In genomic region chr17:74296548-74296936, GRCh38 we compare ENCODE assay signal across 9 cellular contexts. TPM values are rescaled to one million over a fixed set of nuclear protein-coding genes. Genes with fewer than 3 reads are reported as not detected.
DNase-seq lines count a peak whose midpoint lies in the region; ATAC-seq, FAIRE-seq and TF ChIP-seq lines count a peak whose summit lies in the region.
"Had no signal": no experiment of that assay in that cellular context is flagged by ENCODE, and none has a peak within 500 bp of the region (broad histone marks: within the 10 kb centered on the region; RNA-seq: fewer than 3 reads in every experiment).

No MANE protein-coding gene starts in this region.

- H3K36me3 ChIP-seq in colonic mucosa (no peaks in the 10 kb centered on the region), lung (ENCODE audit: control insufficient read depth in 2 of 2, insufficient read depth in 2 of 2, low read length in 2 of 2) (no peaks in the 10 kb centered on the region)

- H3K4me1 ChIP-seq in colonic mucosa (no peaks in the 10 kb centered on the region), lung (ENCODE audit: control insufficient read depth in 2 of 2, insufficient read depth in 2 of 2, low read length in 2 of 2) (no peaks in the 10 kb centered on the region)

- H3K4me3 ChIP-seq in colonic mucosa (no peak overlapping the region), lung (no peak overlapping the region)
- H3K4me3 ChIP-seq: skin epidermis had no signal

- POLR2A ChIA-PET in RWPE1 (lab: Yijun Ruan, JAX; ENCODE audit: low non-redundant PET) = no interaction called here

- intact Hi-C loops in colonic mucosa (cut with DNase I) = loop anchor here (5.0 kb wide), 1 partner anchor 84 kb away; the partner anchor contains the start of gene TTYH2

- H3K27ac ChIP-seq in RWPE1 (no peak overlapping the region), colonic mucosa (no peak overlapping the region), lung (ENCODE audit: low read depth in 1 of 2, low read length in 1 of 2) (peak overlapping the region in 1 of 2 donors; percentile 78)
- H3K27ac ChIP-seq: skin epidermis had no signal

- H3K9me3 ChIP-seq in colonic mucosa (no peaks in the 10 kb centered on the region), lung (ENCODE audit: control insufficient read depth in 2 of 2, insufficient read depth in 1 of 2, low read length in 1 of 2) (no peaks in the 10 kb centered on the region)

- no peak for DNase-seq in D721Med (ENCODE audit: insufficient read length, low spot score)
- peak; percentile 30 for DNase-seq in HK-2 (ENCODE audit: unreplicated experiment)
- DNase-seq in RWPE1 (ENCODE audit: low spot score) = no peak
- DNase-seq in colonic mucosa = peak; percentile 40
- peak; percentile 49 for DNase-seq in lung (ENCODE audit: low spot score)

- 4 to 6% methylated on average over 5 of the region's 5 CpGs for WGBS in lung, 2 donors

- no peak overlapping the region for H3K9ac ChIP-seq in colonic mucosa (ENCODE audit: low read depth in 2 of 2, low read length in 2 of 2)

- ATAC-seq in lung (ENCODE audit: insufficient read depth, low FRiP score) = peak; percentile 34
- ATAC-seq in GM19397 (IDR thresholded peaks at IDR 0.05; ENCODE audit: unreplicated experiment) = no peak
- ATAC-seq in HG03196 (IDR thresholded peaks at IDR 0.05; ENCODE audit: unreplicated experiment) = no peak
- no peak for ATAC-seq in HG03520 (IDR thresholded peaks at IDR 0.05; ENCODE audit: unreplicated experiment)

- FAIRE-seq in D721Med (lab: Jason Lieb, UNC) = no peak

- no peaks in the 10 kb centered on the region for H3K27me3 ChIP-seq in colonic mucosa
- H3K27me3 ChIP-seq in lung (ENCODE audit: control insufficient read depth, insufficient read depth) = no peaks in the 10 kb centered on the region

- TF ChIP-seq CTCF in D721Med (IDR thresholded peaks at IDR 0.05; ENCODE audit: insufficient read depth, missing control alignments) (peak; percentile 74), RWPE1 (conservative IDR thresholded peaks at IDR 0.05; ENCODE audit: low read depth) (peak; percentile 55), colonic mucosa (IDR thresholded peaks at IDR 0.05) (peak; percentile 31), lung (IDR thresholded peaks at IDR 0.05; ENCODE audit: control extremely low read depth, extremely low read depth) (peak; percentile 30)

- CTCF ChIA-PET in RWPE1 (lab: Yijun Ruan, JAX) = interaction anchor here (0.6 to 0.9 kb wide), 8 partner anchors 18 to 728 kb away, joined by 3 to 5 read pairs (median 3); partner anchors contain the start of gene BTBD17

RNA-seq across cellular contexts. Expression of gene DNAI2, which starts 22.5 kb away (rescaled TPM):
- total RNA-seq in colonic mucosa (not detected), lung (10 to 100 TPM in 1 of 2 donors, 1 to 10 TPM in 1; 8.3 to 14.2 TPM)
- 1 to 10 TPM; 4.1 to 5.1 TPM for polyA plus RNA-seq in lung

RNA-seq across cellular contexts. Expression of gene KIF19, which starts 29.5 kb away (rescaled TPM):
- total RNA-seq in colonic mucosa (1 to 10 TPM; 2.6 to 3.2 TPM), lung (10 to 100 TPM in 1 of 2 donors, 1 to 10 TPM in 1; 8.9 to 12.7 TPM)
- polyA plus RNA-seq in lung = 1 to 10 TPM; 4.2 to 4.5 TPM

Comparison
In these comparisons a context has a peak if more than half of its experiments do, and no peak if none do; other contexts are left out.
1. DNase-seq: peak in HK-2 (single experiment), colonic mucosa (single experiment) and lung (single experiment); none in D721Med (single experiment) and RWPE1 (single experiment).
2. RNA of gene DNAI2, which starts 22.5 kb away (total RNA-seq): 8.3 to 14.2 TPM in lung; not detected in colonic mucosa; every median in the first group is over 4 times any median in the second.
3. Peak in every context shown above with its lines, with median percentiles within 50 percentile points of each other: CTCF ChIP-seq.